ENCODE assay signal across 11 cellular contexts in the genomic region with DNA sequence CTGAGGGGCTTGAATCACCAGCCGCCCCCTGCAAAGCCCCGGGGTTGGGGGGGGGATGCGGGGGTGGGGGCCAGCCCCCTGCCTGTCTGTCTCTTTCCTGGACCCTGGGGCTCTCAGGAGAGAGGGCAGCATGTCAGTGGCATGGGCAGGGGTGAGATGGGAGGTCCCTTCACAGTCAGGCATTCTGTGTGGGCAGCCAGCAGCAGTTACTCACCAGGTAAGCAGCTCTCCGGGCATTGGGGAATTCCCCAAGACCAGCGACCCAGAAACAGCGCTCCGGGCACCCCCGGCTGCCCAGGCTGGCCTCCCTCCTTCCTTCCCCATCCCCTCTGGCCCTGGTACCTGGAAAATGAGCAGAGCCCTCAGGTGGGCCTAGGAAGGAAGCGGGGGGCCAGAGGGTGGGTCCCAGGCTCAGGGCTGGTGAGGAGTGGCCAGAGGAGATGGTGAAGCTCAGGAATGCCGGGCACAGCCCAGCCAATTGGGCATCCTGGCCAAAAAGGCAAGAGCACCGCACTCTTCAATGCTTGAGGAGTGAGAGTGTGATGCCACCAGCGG. TPM values are rescaled to one million over a fixed set of nuclear protein-coding genes. Genes with fewer than 3 reads are reported as not detected.
DNase-seq lines count a peak whose midpoint lies in the region; ATAC-seq and TF ChIP-seq lines count a peak whose summit lies in the region.
"Had no signal": no experiment of that assay in that cellular context is flagged by ENCODE, and none has a peak within 500 bp of the region (broad histone marks: within the 10 kb centered on the region; RNA-seq: fewer than 3 reads in every experiment).

No MANE protein-coding gene starts in this region.

- peak overlapping the region; percentile 20; the same call in 1 of the 2 replicates for H3K4me2 ChIP-seq in SK-N-SH

- CTCF ChIA-PET in activated naive CD4-positive, alpha-beta T cell treated with anti-CD3 and anti-CD28 coated beads for 36 hours (lab: Charles Lee), result interaction anchor here (0.6 to 1.5 kb wide), 5 partner anchors 10 to 502 kb away, joined by 3 to 5 read pairs (median 4); no protein-coding TSS in a partner anchor
- CTCF ChIA-PET in SK-N-SH (lab: Yijun Ruan, JAX), result interaction anchor here (0.8 to 1.6 kb wide), 8 partner anchors 12 to 162 kb away, joined by 3 to 5 read pairs (median 3); no protein-coding TSS in a partner anchor

- H3K27me3 ChIP-seq in SK-N-SH (ENCODE audit: insufficient read depth) (no peaks in the 10 kb centered on the region), colonic mucosa (peaks cover 5% of the 10 kb centered on the region), esophagus muscularis mucosa (peaks cover 0 to 57% (median 8%) of the 10 kb centered on the region in 4 donors)

- H3K4me1 Mint-ChIP-seq in activated naive CD4-positive, alpha-beta T cell treated with anti-CD3 and anti-CD28 coated beads for 36 hours (ENCODE audit: low read depth), result peaks cover 48% of the 10 kb centered on the region

- POLR2A ChIA-PET in SK-N-SH (lab: Yijun Ruan, JAX), result no interaction called here

- no peaks in the 10 kb centered on the region for H3K27me3 Mint-ChIP-seq in activated naive CD4-positive, alpha-beta T cell treated with anti-CD3 and anti-CD28 coated beads for 36 hours (ENCODE audit: low read depth)

- H3F3A ChIP-seq in SK-N-SH (replicated peaks; ENCODE audit: insufficient read depth), result peaks cover 14% of the 10 kb centered on the region

- H3K9ac ChIP-seq in SK-N-SH (peak overlapping the region; percentile 37; the same call in 1 of the 2 replicates), colonic mucosa (ENCODE audit: low read depth in 2 of 2, low read length in 2 of 2) (no peak overlapping the region)

- 29% methylated on average over 5 of the region's 12 CpGs for WGBS in SK-N-SH (ENCODE audit: low lambda C conversion rate)
- 85% methylated on average over 5 of the region's 12 CpGs for WGBS in esophagus muscularis mucosa

- no peak for TF ChIP-seq RAD21 in SK-N-SH (IDR thresholded peaks at IDR 0.05; ENCODE audit: low read length)

- TF ChIP-seq CTCF in SK-N-SH (IDR thresholded peaks at IDR 0.05), result no peak
- TF ChIP-seq CTCF in fibroblast of the aortic adventitia (IDR thresholded peaks at IDR 0.05; ENCODE audit: insufficient read depth, low read length), result no peak
- no peak for TF ChIP-seq CTCF in colonic mucosa (IDR thresholded peaks at IDR 0.05)
- TF ChIP-seq CTCF in esophagus muscularis mucosa (IDR thresholded peaks at IDR 0.05), result no peak

- no peak overlapping the region for H3K4me3 Mint-ChIP-seq in activated naive CD4-positive, alpha-beta T cell treated with anti-CD3 and anti-CD28 coated beads for 36 hours
- H3K4me3 Mint-ChIP-seq: CD4-positive, CD25-positive, alpha-beta regulatory T cell; natural killer cell treated with Interleukin-12 subunit alpha and Interleukin-12 subunit beta and Interleukin-15 and Interleukin-18, amount 100 ng/mL, for 72 hours had no signal

- DNase-seq in activated naive CD4-positive, alpha-beta T cell treated with anti-CD3 and anti-CD28 coated beads for 36 hours, result peak; percentile 57
- DNase-seq in activated naive CD4-positive, alpha-beta T cell (lab: John Stamatoyannopoulos, UW), result no peak
- DNase-seq in SK-N-SH (peak; percentile 55), fibroblast of the aortic adventitia (ENCODE audit: low read depth) (peak; percentile 49), colonic mucosa (no peak), esophagus muscularis mucosa (ENCODE audit: extremely low spot score) (no peak), MV-4-11 (lab: John Stamatoyannopoulos, UW) (no peak)
- DNase-seq in stimulated activated naive CD8-positive, alpha-beta T cell treated with anti-CD3 and anti-CD28 coated beads, Interleukin-15, Interleukin-2, amounts not matched to agents 100 U/mL and 50 U/mL, for 24 hours, result peak; percentile 72
- DNase-seq: CD4-positive, CD25-positive, alpha-beta regulatory T cell; NCI-H524 had no signal

- H3K79me2 ChIP-seq in SK-N-SH (ENCODE audit: insufficient read depth), result peaks cover 8% of the 10 kb centered on the region; the same call in 1 of the 2 replicates

- TF ChIP-seq EP300 in SK-N-SH (IDR thresholded peaks at IDR 0.05; ENCODE audit: borderline replicate concordance in 1 of 2, low read depth in 1 of 2, low read length in 1 of 2) (0 out of 4 replicates have a peak, but pooled peaks of 1 of the 2 experiments have one; percentile 37), esophagus muscularis mucosa (IDR thresholded peaks at IDR 0.05) (no peak)

- no peak overlapping the region for H2AFZ ChIP-seq in SK-N-SH (ENCODE audit: low read depth)

- no peak for TF ChIP-seq POLR2A in esophagus muscularis mucosa (IDR thresholded peaks at IDR 0.05; ENCODE audit: low read depth)

- no peaks in the 10 kb centered on the region for H3K9me3 ChIP-seq in SK-N-SH
- H3K9me3 ChIP-seq in colonic mucosa, result no peaks in the 10 kb centered on the region
- no peaks in the 10 kb centered on the region for H3K9me3 ChIP-seq in esophagus muscularis mucosa

- peak; percentile 60 for ATAC-seq in stimulated activated naive CD8-positive, alpha-beta T cell treated with anti-CD3 and anti-CD28 coated beads, Interleukin-15, Interleukin-2, amounts not matched to agents 100 U/mL and 50 U/mL, for 24 hours
- ATAC-seq: natural killer cell treated with Interleukin-12 subunit alpha and Interleukin-12 subunit beta and Interleukin-15 and Interleukin-18, amount 100 ng/mL, for 72 hours had no signal

- H4K20me1 ChIP-seq in SK-N-SH (ENCODE audit: insufficient read depth), result no peaks in the 10 kb centered on the region

- H3K9me3 Mint-ChIP-seq in activated naive CD4-positive, alpha-beta T cell treated with anti-CD3 and anti-CD28 coated beads for 36 hours, result no peaks in the 10 kb centered on the region
- H3K9me3 Mint-ChIP-seq: CD4-positive, CD25-positive, alpha-beta regulatory T cell; natural killer cell treated with Interleukin-12 subunit alpha and Interleukin-12 subunit beta and Interleukin-15 and Interleukin-18, amount 100 ng/mL, for 72 hours had no signal

- peaks cover 7% of the 10 kb centered on the region for H3K36me3 Mint-ChIP-seq in activated naive CD4-positive, alpha-beta T cell treated with anti-CD3 and anti-CD28 coated beads for 36 hours (ENCODE audit: low read depth)
- H3K36me3 Mint-ChIP-seq: CD4-positive, CD25-positive, alpha-beta regulatory T cell; natural killer cell treated with Interleukin-12 subunit alpha and Interleukin-12 subunit beta and Interleukin-15 and Interleukin-18, amount 100 ng/mL, for 72 hours had no signal

- intact Hi-C loops in activated naive CD4-positive, alpha-beta T cell treated with anti-CD3 and anti-CD28 coated beads for 36 hours (cut with micrococcal nuclease), result no loop called here
- intact Hi-C loops in colonic mucosa (cut with DNase I) (no loop called here), esophagus muscularis mucosa (cut with DNase I) (no loop called here)

- H3K4me3 ChIP-seq in SK-N-SH (ENCODE audit: low read depth in 2 of 2, low read length in 1 of 2) (no peak overlapping the region), fibroblast of the aortic adventitia (ENCODE audit: low read depth, low read length) (no peak overlapping the region), colonic mucosa (no peak overlapping the region), esophagus muscularis mucosa (no peak overlapping the region)

- H3K4me1 ChIP-seq in SK-N-SH (ENCODE audit: control insufficient read depth in 1 of 2, insufficient read depth in 2 of 2, low read depth in 1 of 2, low read length in 1 of 2) (peaks cover 36 to 51% of the 10 kb centered on the region in 2 experiments), colonic mucosa (peaks cover 25% of the 10 kb centered on the region), esophagus muscularis mucosa (peaks cover 29 to 55% (median 49%) of the 10 kb centered on the region in 4 donors)

- H3K9me2 ChIP-seq in SK-N-SH, result no peaks in the 10 kb centered on the region

- H3K27ac ChIP-seq in SK-N-SH (ENCODE audit: low read depth in 2 of 2, low read length in 1 of 2), result peak overlapping the region in 1 of 2 experiments; percentile 55; a peak in 2 of 4 replicates
- H3K27ac ChIP-seq in colonic mucosa, result no peak overlapping the region
- no peak overlapping the region for H3K27ac ChIP-seq in esophagus muscularis mucosa (replicated peaks in 1 of 4)

- H3K36me3 ChIP-seq in SK-N-SH (replicated peaks in 1 of 2; ENCODE audit: control insufficient read depth in 1 of 2, insufficient read depth in 2 of 2, low read length in 1 of 2) (no peaks in the 10 kb centered on the region), colonic mucosa (no peaks in the 10 kb centered on the region), esophagus muscularis mucosa (no peaks in the 10 kb centered on the region)

- no peak overlapping the region for H3K27ac Mint-ChIP-seq in activated naive CD4-positive, alpha-beta T cell treated with anti-CD3 and anti-CD28 coated beads for 36 hours
- H3K27ac Mint-ChIP-seq: CD4-positive, CD25-positive, alpha-beta regulatory T cell; natural killer cell treated with Interleukin-12 subunit alpha and Interleukin-12 subunit beta and Interleukin-15 and Interleukin-18, amount 100 ng/mL, for 72 hours had no signal

TF ChIP-seq in SK-N-SH, 30 proteins besides CTCF, POLR2A, EP300 and RAD21 (continues in another document):
- TF ChIP-seq POLR2AphosphoS5 (IDR thresholded peaks at IDR 0.05; ENCODE audit: low read depth, low read length) (no peak), SIN3A (IDR thresholded peaks at IDR 0.05; ENCODE audit: borderline replicate concordance, low read depth, low read length) (no peak)

RNA-seq across cellular contexts. Expression of a gene that starts 4.2 kb away (rescaled TPM):
- total RNA-seq in activated naive CD4-positive, alpha-beta T cell treated with anti-CD3 and anti-CD28 coated beads for 36 hours, result 100 to 1,000 TPM; 111 to 115 TPM
- 24.6 and 36.5 TPM in 2 replicates for polyA plus RNA-seq in SK-N-SH (2012; rRNA removed)
- polyA plus RNA-seq in SK-N-SH (2012; cell fraction: cytosol; rRNA removed), result 3.6 and 4.4 TPM in 2 replicates
- polyA plus RNA-seq in SK-N-SH (2012; cell fraction: nucleus; rRNA removed), result 95.4 and 196 TPM in 2 replicates
- total RNA-seq in fibroblast of the aortic adventitia (ENCODE audit: low replicate concordance) (0.57 and 6.2 TPM in 2 replicates), colonic mucosa (10 to 100 TPM in 1 of 2 donors, 1 to 10 TPM in 1; 9.5 to 12.5 TPM), esophagus muscularis mucosa (1 to 10 TPM in 2 of 4 donors, under 1 TPM in 2; 0.19 to 4.8 (median 1.6) TPM)
- polyA plus RNA-seq: CD4-positive, CD25-positive, alpha-beta regulatory T cell had no signal

RNA-seq across cellular contexts. Expression of a gene that starts 15.9 kb away (rescaled TPM):
- total RNA-seq in activated naive CD4-positive, alpha-beta T cell treated with anti-CD3 and anti-CD28 coated beads for 36 hours, result 10 to 100 TPM in 1 of 2 experiments, 1 to 10 TPM in 1; 8.9 to 11.2 TPM
- polyA plus RNA-seq in SK-N-SH (2012; rRNA removed), result not detected in 2 replicates
- polyA plus RNA-seq in SK-N-SH (2012; cell fraction: cytosol; rRNA removed), result not detected in 2 replicates
- 0.02 and 0.12 TPM in 2 replicates for polyA plus RNA-seq in SK-N-SH (2012; cell fraction: nucleus; rRNA removed)
- total RNA-seq in fibroblast of the aortic adventitia (ENCODE audit: low replicate concordance) (not detected in 2 replicates), colonic mucosa (under 1 TPM; 0.21 to 0.44 TPM), esophagus muscularis mucosa (1 to 10 TPM in 1 of 4 donors, under 1 TPM in 1, not detected in 2; 0.57 to 8.3 TPM)

RNA-seq across cellular contexts. Expression of a gene that starts 38.5 kb away (rescaled TPM):
- 1 to 10 TPM; 2.1 to 3.8 TPM for total RNA-seq in activated naive CD4-positive, alpha-beta T cell treated with anti-CD3 and anti-CD28 coated beads for 36 hours
- 14.4 and 17.4 TPM in 2 replicates for polyA plus RNA-seq in SK-N-SH (2012; rRNA removed)
- polyA plus RNA-seq in SK-N-SH (2012; cell fraction: cytosol; rRNA removed), result 4.5 and 8.5 TPM in 2 replicates
- polyA plus RNA-seq in SK-N-SH (2012; cell fraction: nucleus; rRNA removed), result 29.2 and 38.1 TPM in 2 replicates
- total RNA-seq in fibroblast of the aortic adventitia (ENCODE audit: low replicate concordance), result 0.16 and 4.9 TPM in 2 replicates
- 1 to 10 TPM; 4.5 to 5.0 TPM for total RNA-seq in colonic mucosa
- total RNA-seq in esophagus muscularis mucosa, result 10 to 100 TPM; 16.5 to 19.4 (median 17.8) TPM

Comparison
In these comparisons a context has a peak if more than half of its experiments do, and no peak if none do; other contexts are left out.
1. DNase-seq: peak in activated naive CD4-positive, alpha-beta T cell treated with anti-CD3 and anti-CD28 coated beads for 36 hours (single experiment), SK-N-SH (single experiment), fibroblast of the aortic adventitia (single experiment) and stimulated activated naive CD8-positive, alpha-beta T cell treated with anti-CD3 and anti-CD28 coated beads, Interleukin-15, Interleukin-2, amounts not matched to agents 100 U/mL and 50 U/mL, for 24 hours (single experiment); none in activated naive CD4-positive, alpha-beta T cell (0 of 4), colonic mucosa (single experiment), esophagus muscularis mucosa (single experiment) and MV-4-11 (single experiment).
2. RNA of a gene that starts 4.2 kb away (total RNA-seq): 111 to 115 TPM in activated naive CD4-positive, alpha-beta T cell treated with anti-CD3 and anti-CD28 coated beads for 36 hours; 9.5 to 12.5 TPM in colonic mucosa, 0.57 to 6.2 TPM in fibroblast of the aortic adventitia and 0.19 to 4.8 TPM in esophagus muscularis mucosa; every median in the first group is over 4 times any median in the second.